ENCODE assay signal across 8 cellular contexts in the genomic region with DNA sequence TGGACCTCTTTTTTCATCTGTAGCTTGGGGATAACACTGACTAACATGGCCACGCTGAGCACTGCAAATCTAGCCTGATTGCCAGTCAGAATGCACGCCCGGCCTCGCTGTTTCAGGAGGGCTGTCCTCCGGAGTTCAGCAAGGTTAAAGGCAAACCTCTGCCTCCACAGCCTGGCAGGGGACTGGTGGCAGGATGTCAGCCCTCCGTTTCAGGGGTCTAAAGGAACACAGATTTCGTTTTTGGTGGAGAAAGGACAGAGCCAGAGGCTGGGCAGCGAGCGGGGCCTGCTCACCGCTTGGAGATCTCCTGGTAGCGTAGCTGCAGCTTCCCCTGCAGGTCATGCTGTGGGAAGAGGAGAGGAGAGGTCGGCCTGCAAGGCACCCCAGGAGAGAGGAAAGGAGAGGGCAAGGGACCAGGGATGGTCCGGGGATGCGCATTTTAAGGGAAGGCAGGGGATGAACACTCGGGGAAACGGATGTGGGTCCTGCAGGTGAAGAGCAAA. TPM values are rescaled to one million over a fixed set of nuclear protein-coding genes. Genes with fewer than 3 reads are reported as not detected.
DNase-seq lines count a peak whose midpoint lies in the region; ATAC-seq and TF ChIP-seq lines count a peak whose summit lies in the region.

No MANE protein-coding gene starts in this region.

- DNase-seq in GM12865 (ENCODE audit: low read depth) (peak; percentile 40), fibroblast of villous mesenchyme (ENCODE audit: low read depth) (no peak), progenitor cell of endocrine pancreas (ENCODE audit: low spot score, unreplicated experiment) (no peak), COR-L47 (lab: John Stamatoyannopoulos, UW) (no peak)

- H3K36me3 Mint-ChIP-seq in progenitor cell of endocrine pancreas (ENCODE audit: insufficient read depth) = peaks cover 6% of the 10 kb centered on the region

- peak overlapping the region; percentile 99 for H3K4me3 Mint-ChIP-seq in progenitor cell of endocrine pancreas (ENCODE audit: low read depth)

- H3K4me3 ChIP-seq in GM12865 (ENCODE audit: low read depth, low read length) = peak overlapping the region; percentile 86
- peak overlapping the region; percentile 100 for H3K4me3 ChIP-seq in WI38 (ENCODE audit: low read depth, low read length)
- H3K4me3 ChIP-seq in fibroblast of villous mesenchyme (ENCODE audit: low read depth, low read length) = peak overlapping the region; percentile 73

- H3K9me3 Mint-ChIP-seq in progenitor cell of endocrine pancreas (ENCODE audit: low read depth) = no peaks in the 10 kb centered on the region

- H3K27ac Mint-ChIP-seq in progenitor cell of endocrine pancreas = peak overlapping the region; percentile 98

- H3K4me1 Mint-ChIP-seq in progenitor cell of endocrine pancreas (ENCODE audit: low read depth) = peaks cover 17% of the 10 kb centered on the region

- TF ChIP-seq CTCF in GM12865 (IDR thresholded peaks at IDR 0.05; ENCODE audit: insufficient read depth, low read depth, low read length, missing control alignments) = no peak
- no peak for TF ChIP-seq CTCF in WI38 (IDR thresholded peaks at IDR 0.05; ENCODE audit: low read depth, low read length)
- no peak for TF ChIP-seq CTCF in fibroblast of villous mesenchyme (IDR thresholded peaks at IDR 0.05; ENCODE audit: insufficient read depth, low read depth, low read length)
- no peak for TF ChIP-seq CTCF in progenitor cell of endocrine pancreas (IDR thresholded peaks at IDR 0.05; ENCODE audit: unreplicated experiment)

- no peaks in the 10 kb centered on the region for H3K27me3 Mint-ChIP-seq in progenitor cell of endocrine pancreas

- ATAC-seq in HG02981 (IDR thresholded peaks at IDR 0.05; ENCODE audit: unreplicated experiment) = peak; percentile 14
- ATAC-seq in GM21786 (IDR thresholded peaks at IDR 0.05; ENCODE audit: unreplicated experiment) = no peak
- ATAC-seq in HG02938 (IDR thresholded peaks at IDR 0.05; ENCODE audit: unreplicated experiment) = no peak

RNA-seq across cellular contexts. Expression of a gene that starts 0.6 kb away (rescaled TPM):
- total RNA-seq in fibroblast of villous mesenchyme (9.1 and 18.4 TPM in 2 replicates), progenitor cell of endocrine pancreas (46.3 and 55.3 TPM in 2 replicates)

RNA-seq across cellular contexts. Expression of a gene that starts 0.7 kb away (rescaled TPM):
- total RNA-seq in fibroblast of villous mesenchyme = 86.4 and 117 TPM in 2 replicates
- total RNA-seq in progenitor cell of endocrine pancreas = 1,546 and 1,552 TPM in 2 replicates

RNA-seq across cellular contexts. Expression of a gene that starts 12.5 kb away (rescaled TPM):
- total RNA-seq in fibroblast of villous mesenchyme (18.1 and 29.0 TPM in 2 replicates), progenitor cell of endocrine pancreas (59.7 and 63.1 TPM in 2 replicates)

RNA-seq across cellular contexts. Expression of a gene that starts 22.4 kb away (rescaled TPM):
- total RNA-seq in fibroblast of villous mesenchyme (under 0.01 and 0.64 TPM in 2 replicates), progenitor cell of endocrine pancreas (0.36 and 0.91 TPM in 2 replicates)

RNA-seq across cellular contexts. Expression of a gene that starts 43.3 kb away (rescaled TPM):
- total RNA-seq in fibroblast of villous mesenchyme (0.64 and 1.3 TPM in 2 replicates), progenitor cell of endocrine pancreas (0.77 and 1.1 TPM in 2 replicates)

Comparison
In these comparisons a context has a peak if more than half of its experiments do, and no peak if none do; other contexts are left out.
1. RNA of a gene that starts 0.7 kb away (total RNA-seq): 1,546 to 1,552 TPM in progenitor cell of endocrine pancreas; 86.4 to 117 TPM in fibroblast of villous mesenchyme; every median in the first group is over 10 times any median in the second.
2. Peak in every context shown above with its lines, with median percentiles within 50 percentile points of each other: H3K4me3 ChIP-seq.